In the genomic region with DNA sequence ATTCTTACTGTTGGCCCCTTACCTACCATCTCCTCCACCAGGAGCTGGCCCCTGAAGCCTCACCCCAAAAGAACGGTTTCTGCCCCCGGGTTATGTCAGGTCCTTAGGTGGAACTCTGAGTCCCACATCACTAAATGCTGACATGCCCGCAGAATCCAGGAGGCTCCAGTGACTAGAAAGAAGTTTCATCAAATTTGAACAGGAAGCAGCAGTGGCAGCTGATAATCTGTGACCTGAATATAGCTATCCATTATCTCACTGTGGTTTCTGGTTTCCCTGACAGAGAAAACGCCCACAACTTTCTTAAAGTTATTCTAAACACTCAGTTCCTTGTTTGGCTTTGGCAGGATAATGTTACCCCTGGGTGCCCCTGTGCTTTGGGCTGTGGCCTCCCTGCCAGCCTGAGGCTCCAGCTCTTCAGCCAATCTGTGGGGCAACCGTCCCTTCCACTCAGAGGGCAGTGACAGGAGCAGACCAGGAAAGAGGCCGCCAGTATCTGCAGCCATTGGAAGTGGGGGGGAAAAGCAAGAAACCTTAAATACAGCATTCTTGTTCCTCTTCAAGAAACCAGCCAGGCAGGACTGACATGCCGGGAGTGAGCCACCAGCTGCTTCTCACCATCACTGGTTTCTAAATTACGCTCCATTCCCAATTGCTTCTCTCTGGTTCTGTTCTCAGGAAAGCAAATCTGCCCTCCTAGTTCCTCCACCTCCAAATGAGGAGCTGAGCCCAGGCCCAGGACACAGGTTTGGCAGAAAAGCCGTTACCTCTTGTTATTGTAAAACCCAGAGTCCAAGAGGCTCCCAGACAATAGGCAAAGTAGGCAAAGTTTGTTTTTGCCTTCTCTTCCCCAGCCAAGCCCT, we compare ENCODE assay signal across 8 cellular contexts.
DNase-seq lines count a peak whose midpoint lies in the region; ATAC-seq lines count a peak whose summit lies in the region.

No MANE protein-coding gene starts in this region.

- peak; percentile 47 for ATAC-seq in GM19351 (IDR thresholded peaks at IDR 0.05; ENCODE audit: unreplicated experiment)

- DNase-seq in CD1c-positive myeloid dendritic cell (ENCODE audit: extremely low spot score) (peak; percentile 92), HK-2 (ENCODE audit: unreplicated experiment) (peak; percentile 65), UCSD-AML1 (lab: John Stamatoyannopoulos, UW; ENCODE audit: unreplicated experiment) (peak; percentile 78), fibroblast of peridontal ligament (ENCODE audit: extremely low read depth) (peak; percentile 70), pons (ENCODE audit: low spot score) (peak; percentile 63), NCI-H128 (lab: John Stamatoyannopoulos, UW; ENCODE audit: unreplicated experiment) (no peak), NCI-H2196 (lab: John Stamatoyannopoulos, UW; ENCODE audit: unreplicated experiment) (no peak)

Comparison
In these comparisons a context has a peak if more than half of its experiments do, and no peak if none do; other contexts are left out.
1. DNase-seq: peak in CD1c-positive myeloid dendritic cell (single experiment), HK-2 (single experiment), UCSD-AML1 (single experiment), fibroblast of peridontal ligament (single experiment) and pons (single experiment); none in NCI-H128 (single experiment) and NCI-H2196 (single experiment).